Comparison of ENCODE assay signal across 7 cellular contexts in the genomic region with DNA sequence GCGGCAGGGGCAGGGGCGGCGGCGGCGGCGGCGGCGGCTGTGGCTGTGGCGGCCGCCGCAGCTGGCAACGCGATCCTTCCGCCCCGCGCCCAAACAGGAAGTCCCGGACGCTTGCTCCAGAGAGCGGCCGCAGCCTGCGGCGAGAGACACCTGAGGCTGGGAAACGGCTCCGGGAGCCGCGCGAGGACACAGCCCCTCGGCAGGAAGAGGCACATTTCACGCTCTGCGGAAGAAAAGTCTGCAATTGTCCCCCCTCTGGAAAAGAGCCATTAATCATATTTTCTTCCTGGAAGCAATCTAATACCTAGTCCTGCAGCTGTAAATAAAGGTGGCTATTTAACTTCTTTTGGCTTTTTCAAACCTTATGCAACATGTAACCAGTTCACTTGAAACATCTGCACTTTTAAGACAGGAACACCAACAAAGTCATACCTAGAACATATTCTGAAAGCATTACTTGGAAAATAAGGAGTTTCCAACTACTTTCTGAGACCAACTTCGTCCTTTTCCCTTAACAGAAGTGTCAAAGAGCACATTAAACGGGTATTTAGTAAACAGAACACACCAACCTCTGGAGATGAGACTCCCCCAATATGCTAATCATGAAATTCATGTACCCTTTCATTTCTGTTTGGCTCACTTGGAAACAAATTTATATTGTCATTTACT.
A peak's percentile ranks its signal among the peaks of the same experiment; 100 is the strongest.
DNase-seq lines count a peak whose midpoint lies in the region; ATAC-seq, FAIRE-seq and TF ChIP-seq lines count a peak whose summit lies in the region.

No MANE protein-coding gene starts in this region.

- no peak for FAIRE-seq in GM12891 (lab: Jason Lieb, UNC)

- H3K4me3 Mint-ChIP-seq in mesothelial cell of epicardium: peak overlapping the region; percentile 99

- H3K27me3 Mint-ChIP-seq in mesothelial cell of epicardium (ENCODE audit: low read depth): no peaks in the 10 kb centered on the region

- peaks cover 29% of the 10 kb centered on the region for H3K4me1 Mint-ChIP-seq in mesothelial cell of epicardium

- no peaks in the 10 kb centered on the region for H3K9me3 Mint-ChIP-seq in mesothelial cell of epicardium

- intact Hi-C loops in posterior cingulate gyrus (cut with DNase I): loop anchor here (5.0 kb wide), 2 partner anchors 67 to 218 kb away; a partner anchor contains a TSS

- ATAC-seq in GM21390 (IDR thresholded peaks at IDR 0.05; ENCODE audit: unreplicated experiment): no peak

- H3K4me3 ChIP-seq in MG63 (peak overlapping the region; percentile 89), cardiac fibroblast (replicated peaks in 1 of 2; ENCODE audit: low read depth in 2 of 2, low read length in 2 of 2) (peak overlapping the region; percentile 90 to 97)

- no peaks in the 10 kb centered on the region for H3K36me3 Mint-ChIP-seq in mesothelial cell of epicardium

- DNase-seq in GM12891 (ENCODE audit: insufficient read length, low spot score): no peak
- DNase-seq in MG63: no peak
- DNase-seq in cardiac fibroblast (ENCODE audit: low read depth in 2 of 2): no peak
- no peak for DNase-seq in mesothelial cell of epicardium (ENCODE audit: low spot score in 2 of 2, unreplicated experiment in 2 of 2)
- no peak for DNase-seq in posterior cingulate gyrus
- DNase-seq in occipital lobe (lab: John Stamatoyannopoulos, UW): no peak

- TF ChIP-seq CTCF in cardiac fibroblast (IDR thresholded peaks at IDR 0.05; ENCODE audit: low read depth, low read length): no peak
- TF ChIP-seq CTCF in mesothelial cell of epicardium (IDR thresholded peaks at IDR 0.05; ENCODE audit: unreplicated experiment): no peak

- no peaks in the 10 kb centered on the region for H3K27me3 ChIP-seq in MG63

- no peaks in the 10 kb centered on the region for H3K9me3 ChIP-seq in MG63

- H3K27ac Mint-ChIP-seq in mesothelial cell of epicardium: peak overlapping the region; percentile 96

- TF ChIP-seq POLR2A in GM12891 (IDR thresholded peaks at IDR 0.05; ENCODE audit: low read depth, low read length): no peak

- peaks cover 3% of the 10 kb centered on the region; the same call in 1 of the 2 replicates for H3K36me3 ChIP-seq in MG63

TF ChIP-seq in GM12891, 5 proteins besides CTCF, POLR2A, EP300 and RAD21:
- TF ChIP-seq TAF1 (IDR thresholded peaks at IDR 0.05; ENCODE audit: low read depth, low read length) (no peak), SPI1 (IDR thresholded peaks at IDR 0.05; ENCODE audit: low read depth, low read length) (peak; percentile 44), POLR2AphosphoS5 (IDR thresholded peaks at IDR 0.05; ENCODE audit: low read depth, low read length) (no peak), POU2F2 (IDR thresholded peaks at IDR 0.05; ENCODE audit: low read depth, low read length) (no peak)
